25 cellular contexts compared by ENCODE assay signal in the genomic region with DNA sequence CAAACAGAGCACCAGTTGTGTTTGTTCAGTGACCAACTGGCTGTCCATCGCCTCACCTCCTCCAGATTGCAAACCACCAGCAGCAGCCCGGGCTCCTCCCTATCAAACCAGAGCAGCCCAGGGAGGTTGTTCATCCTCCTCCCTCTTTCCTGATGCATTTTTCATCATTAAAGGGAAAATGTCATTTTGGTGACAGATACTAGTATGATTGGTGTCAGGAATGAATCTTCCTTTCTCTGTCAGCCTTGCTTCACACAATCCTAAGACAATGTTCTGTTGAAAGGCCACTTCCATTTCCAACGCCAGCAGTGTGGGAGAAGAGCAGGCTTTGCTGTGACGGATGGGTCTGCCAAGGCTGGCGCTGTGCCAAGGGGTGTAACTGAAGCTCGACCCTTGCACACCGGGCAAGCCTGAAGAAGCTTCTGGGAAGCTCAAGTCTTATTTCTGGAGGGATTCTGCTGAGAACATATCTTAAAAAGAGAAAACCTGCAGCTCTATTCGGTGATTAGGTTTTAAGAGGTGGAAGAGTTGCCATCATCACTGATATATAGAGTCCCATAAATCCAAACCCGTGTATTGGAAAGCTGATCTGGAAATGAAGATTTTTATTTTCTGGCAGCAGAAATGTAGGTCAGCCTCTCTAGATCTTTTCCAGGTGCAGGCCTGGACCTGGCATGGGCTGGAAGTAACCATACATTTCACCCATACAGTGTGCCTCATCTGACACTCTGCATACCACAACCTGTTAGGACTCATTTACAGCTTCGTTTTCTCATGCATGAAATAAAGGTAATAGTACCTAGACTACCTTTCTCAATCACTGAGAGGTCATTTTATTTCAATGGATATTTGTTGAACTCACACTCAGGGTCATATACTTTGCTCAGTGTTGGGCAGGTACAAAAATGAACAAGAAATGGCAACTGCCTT.
DNase-seq lines count a peak whose midpoint lies in the region; ATAC-seq, FAIRE-seq and TF ChIP-seq lines count a peak whose summit lies in the region.
"Had no signal": no experiment of that assay in that cellular context is flagged by ENCODE, and none has a peak within 500 bp of the region (broad histone marks: within the 10 kb centered on the region; RNA-seq: fewer than 3 reads in every experiment).

No MANE protein-coding gene starts in this region.

- no peak for ATAC-seq in IMR-90 (ENCODE audit: low read depth)
- ATAC-seq: GM12878 had no signal

- WGBS in mammary epithelial cell (ENCODE audit: low coverage, missing lambda C conversion rate) = 48% methylated on average over 9 of the region's 10 CpGs
- 62% methylated on average over 3 of the region's 10 CpGs; no CpG with 5 or more reads in 1 of the 2 experiments for WGBS in IMR-90 (ENCODE audit: extremely low coverage in 2 of 2, insufficient read length in 1 of 2), 2 experiments

- H3K18ac ChIP-seq in IMR-90 (ENCODE audit: low read depth, low read length) = no peak overlapping the region

- no peak for TF ChIP-seq POLR2A in breast epithelium (IDR thresholded peaks at IDR 0.05)
- TF ChIP-seq POLR2A in IMR-90 (IDR thresholded peaks at IDR 0.05; ENCODE audit: low read depth, low read length) = no peak

- H3K36me3 ChIP-seq in mammary epithelial cell (ENCODE audit: insufficient read depth, low read length) (no peaks in the 10 kb centered on the region), breast epithelium (no peaks in the 10 kb centered on the region), IMR-90 (ENCODE audit: control insufficient read depth, insufficient read depth, low read length) (no peaks in the 10 kb centered on the region)
- H3K36me3 ChIP-seq: BLaER1 treated with 17β-estradiol and CSF1 and Interleukin-3, amounts not matched to agents 10 nM and 100 nM; spleen; tibial nerve had no signal

- peak overlapping the region; percentile 5 for H3K9ac ChIP-seq in mammary epithelial cell (ENCODE audit: insufficient read depth, low read length)
- H3K9ac ChIP-seq in IMR-90 (ENCODE audit: low read depth, low read length) = no peak overlapping the region
- H3K9ac ChIP-seq: BLaER1 treated with 17β-estradiol and CSF1 and Interleukin-3, amounts not matched to agents 10 nM and 100 nM; KMS-11; parathyroid adenoma had no signal

- H3K9me1 ChIP-seq in IMR-90 (ENCODE audit: insufficient read depth, low read length) = peaks cover 21% of the 10 kb centered on the region

- no peaks in the 10 kb centered on the region for H3K27me3 ChIP-seq in mammary epithelial cell (ENCODE audit: insufficient read depth, low read length)
- H3K27me3 ChIP-seq in breast epithelium = no peaks in the 10 kb centered on the region
- no peaks in the 10 kb centered on the region for H3K27me3 ChIP-seq in IMR-90 (ENCODE audit: control insufficient read depth, insufficient read depth, low read length)
- H3K27me3 ChIP-seq: BLaER1 treated with 17β-estradiol and CSF1 and Interleukin-3, amounts not matched to agents 10 nM and 100 nM; dorsolateral prefrontal cortex; spleen; tibial nerve had no signal

- H3K4me3 ChIP-seq in mammary epithelial cell (replicated peaks in 1 of 3; ENCODE audit: insufficient read depth in 1 of 3, low read depth in 2 of 3, low read length in 3 of 3) (no peak overlapping the region), breast epithelium (no peak overlapping the region), IMR-90 (ENCODE audit: insufficient read depth, low read depth, low read length) (no peak overlapping the region)
- H3K4me3 ChIP-seq: BLaER1 treated with 17β-estradiol and CSF1 and Interleukin-3, amounts not matched to agents 10 nM and 100 nM; dorsolateral prefrontal cortex; GM12878; spleen; tibial nerve had no signal

- H4K5ac ChIP-seq in IMR-90 (ENCODE audit: low read depth, low read length) = no peak overlapping the region

- in situ Hi-C loops in mammary epithelial cell (cut with MboI; ENCODE audit: low sequenced_read_pairs in 2 of 2) = no loop called here
- in situ Hi-C loops in IMR-90 (cut with MboI; ENCODE audit: low sequenced_read_pairs) = loop anchor here (25.0 kb wide), 2 partner anchors 983 to 1483 kb away; a partner anchor contains a TSS

- H3K4me1 ChIP-seq in mammary epithelial cell (ENCODE audit: insufficient read depth, low read length) (peaks cover 41% of the 10 kb centered on the region), breast epithelium (no peaks in the 10 kb centered on the region), IMR-90 (ENCODE audit: control insufficient read depth, insufficient read depth, low read length) (peaks cover 14% of the 10 kb centered on the region)
- H3K4me1 ChIP-seq: Caco-2, spleen had no signal

- dilution Hi-C loops in mammary epithelial cell (cut with HindIII; ENCODE audit: low sequenced_read_pairs) = no loop called here
- dilution Hi-C loops in IMR-90 (cut with HindIII; ENCODE audit: low sequenced_read_pairs, unreplicated experiment) = no loop called here

- H2AK9ac ChIP-seq in IMR-90 (replicated peaks; ENCODE audit: low read depth, low read length, poor library complexity) = no peak overlapping the region

- H4K20me1 ChIP-seq in mammary epithelial cell (ENCODE audit: insufficient read depth, low read length) (no peaks in the 10 kb centered on the region), IMR-90 (ENCODE audit: insufficient read depth, low read length) (no peaks in the 10 kb centered on the region)
- H4K20me1 ChIP-seq: BLaER1 treated with 17β-estradiol and CSF1 and Interleukin-3, amounts not matched to agents 10 nM and 100 nM had no signal

- H2AFZ ChIP-seq in mammary epithelial cell (ENCODE audit: low read depth, low read length) (no peak overlapping the region), IMR-90 (replicated peaks; ENCODE audit: low read length, poor library complexity) (no peak overlapping the region)

- H3K4me2 ChIP-seq in mammary epithelial cell (ENCODE audit: insufficient read depth, low read depth, low read length) (peak overlapping the region; percentile 25), IMR-90 (ENCODE audit: low read depth, low read length) (no peak overlapping the region)
- H3K4me2 ChIP-seq: BLaER1 treated with 17β-estradiol and CSF1 and Interleukin-3, amounts not matched to agents 10 nM and 100 nM; KMS-11 had no signal

- TF ChIP-seq CTCF in mammary epithelial cell (conservative IDR thresholded peaks at IDR 0.05 in 1 of 2, IDR thresholded peaks at IDR 0.05 in 1 of 2; ENCODE audit: extremely low read depth in 1 of 2, insufficient read depth in 1 of 2, low read depth in 1 of 2, low read length in 2 of 2) (no peak), breast epithelium (IDR thresholded peaks at IDR 0.05) (no peak), IMR-90 (conservative IDR thresholded peaks at IDR 0.05; ENCODE audit: low read depth, low read length) (no peak)

- intact Hi-C loops in mammary epithelial cell (cut with micrococcal nuclease) = no loop called here
- intact Hi-C loops in breast epithelium (cut with DNase I; ENCODE audit: low total_unique reads) = no loop called here
- intact Hi-C loops in IMR-90 (cut with micrococcal nuclease) = loop anchor here (5.0 kb wide), 1 partner anchor 177 kb away; no protein-coding TSS in a partner anchor

- no peaks in the 10 kb centered on the region for H3K9me3 ChIP-seq in mammary epithelial cell (replicated peaks; ENCODE audit: insufficient read depth, low read length)
- H3K9me3 ChIP-seq in breast epithelium = peaks cover 0 to 4% of the 10 kb centered on the region in 2 donors
- H3K9me3 ChIP-seq in IMR-90 (ENCODE audit: control insufficient read depth, insufficient read depth, low read length) = no peaks in the 10 kb centered on the region
- H3K9me3 ChIP-seq: BLaER1 treated with 17β-estradiol and CSF1 and Interleukin-3, amounts not matched to agents 10 nM and 100 nM; Caco-2; spleen; tibial nerve had no signal

- H3K14ac ChIP-seq in IMR-90 (replicated peaks; ENCODE audit: low read depth, low read length) = peak overlapping the region; percentile 29; the same call in 1 of the 2 replicates

- no peak overlapping the region for H3K56ac ChIP-seq in IMR-90 (ENCODE audit: extremely low read depth, insufficient read depth, low read length)

- no peak for TF ChIP-seq RAD21 in IMR-90 (IDR thresholded peaks at IDR 0.05; ENCODE audit: low read length)

- peak overlapping the region; percentile 36; the same call in 1 of the 2 replicates for H3K4ac ChIP-seq in IMR-90 (ENCODE audit: low read depth, low read length)

- peak overlapping the region; percentile 81 for H2AK5ac ChIP-seq in IMR-90 (ENCODE audit: low read depth, low read length)

- H3K27ac ChIP-seq in mammary epithelial cell (ENCODE audit: insufficient read depth, low read depth, low read length) = peak overlapping the region; percentile 85
- H3K27ac ChIP-seq in breast epithelium = no peak overlapping the region
- no peak overlapping the region for H3K27ac ChIP-seq in IMR-90 (ENCODE audit: insufficient read depth, low read length)
- H3K27ac ChIP-seq: BLaER1 treated with 17β-estradiol and CSF1 and Interleukin-3, amounts not matched to agents 10 nM and 100 nM; dorsolateral prefrontal cortex; KMS-11; parathyroid adenoma; spleen; tibial nerve had no signal

- no peak overlapping the region for H4K8ac ChIP-seq in IMR-90 (ENCODE audit: low read depth in 2 of 2, low read length in 2 of 2)

- H2BK20ac ChIP-seq in IMR-90 (ENCODE audit: low read depth, low read length) = peak overlapping the region; percentile 40; the same call in 1 of the 2 replicates

- H3K23ac ChIP-seq in IMR-90 (ENCODE audit: low read depth, low read length) = no peak overlapping the region

- peaks cover 0 to 12% of the 10 kb centered on the region in 2 experiments; a peak in 2 of 4 replicates for H3K79me1 ChIP-seq in IMR-90 (ENCODE audit: low read depth in 1 of 2, low read length in 2 of 2)

- H2BK15ac ChIP-seq in IMR-90 (ENCODE audit: low read depth, low read length) = peak overlapping the region; percentile 48; the same call in 2 of the 3 replicates

- CTCF ChIA-PET in mammary epithelial cell (lab: Charles Lee; ENCODE audit: low non-redundant PET) = interaction anchor here (0.5 to 0.6 kb wide), 2 partner anchors 92 to 693 kb away, joined by 3 read pairs; no protein-coding TSS in a partner anchor
- CTCF ChIA-PET in IMR-90 (lab: Yijun Ruan, JAX) = interaction anchor here (2.0 kb wide), 1 partner anchor 232 kb away, joined by 7 read pairs; no protein-coding TSS in a partner anchor

- BruUV-seq in mammary epithelial cell (replicated peaks; lab: Mats Ljungman, UMichigan) = no TSS peak
- no TSS peak for BruUV-seq in IMR-90 (replicated peaks; lab: Mats Ljungman, UMichigan)

- no peak overlapping the region for H2BK5ac ChIP-seq in IMR-90 (ENCODE audit: low read depth, low read length, poor library complexity, severe bottlenecking)

- H3K79me2 ChIP-seq in mammary epithelial cell (ENCODE audit: insufficient read depth, low read length) = no peaks in the 10 kb centered on the region
- H3K79me2 ChIP-seq: parathyroid adenoma had no signal

- DNase-seq in mammary epithelial cell (peak; percentile 71), breast epithelium (ENCODE audit: low spot score in 2 of 2) (no peak), IMR-90 (no peak), RCC 7860 (ENCODE audit: low spot score) (peak; percentile 41), left kidney (ENCODE audit: low read depth, low spot score) (peak; percentile 60), AG08396 (ENCODE audit: low spot score) (no peak), UCSD-AML1 (lab: John Stamatoyannopoulos, UW; ENCODE audit: unreplicated experiment) (no peak)
- DNase-seq: ACHN; activated CD4-positive, alpha-beta T cell treated with anti-CD3 and anti-CD28 coated beads, Interleukin-2, amount 10 ng/mL, durations not matched to agents 24 days and 14 days; activated gamma-delta T cell; activated T-cell treated with anti-CD3 and anti-CD28 coated beads, Interleukin-2, amount 50 U/mL, for 1 hour; Caco-2; dorsolateral prefrontal cortex; islet precursor cell; MM.1S; NCI-H1436 treated with DMSO at 0.1 percent for 48 hours; NCI-H2107; NCI-H524 treated with DMSO at 0.1 percent for 48 hours; spleen had no signal

- peak overlapping the region; percentile 57 for H4K91ac ChIP-seq in IMR-90 (ENCODE audit: insufficient read depth, low read depth, low read length)

- peak overlapping the region; percentile 27; the same call in 1 of the 2 replicates for H2BK120ac ChIP-seq in IMR-90 (ENCODE audit: low read depth, low read length)

- FAIRE-seq in RCC 7860 (lab: Jason Lieb, UNC) = no peak
- FAIRE-seq: astrocyte had no signal

- POLR2A ChIA-PET in IMR-90 (lab: Charles Lee; ENCODE audit: unreplicated experiment) = no interaction called here

Comparison
In these comparisons a context has a peak if more than half of its experiments do, and no peak if none do; other contexts are left out.
1. DNase-seq: peak in mammary epithelial cell (single experiment), RCC 7860 (single experiment) and left kidney (single experiment); none in breast epithelium (0 of 2), IMR-90 (single experiment), AG08396 (single experiment) and UCSD-AML1 (single experiment).